Comparison of ENCODE assay signal across 1 cellular context in genomic region chr22:30228509-30229359, GRCh38.
TF ChIP-seq lines count a peak whose summit lies in the region.

No MANE protein-coding gene starts in this region.

TF ChIP-seq in H1, 55 proteins besides CTCF, POLR2A, EP300 and RAD21 (continued from another document):
- no peak for TF ChIP-seq BACH1 (IDR thresholded peaks at IDR 0.05; ENCODE audit: low read length)
- no peak for TF ChIP-seq CBX8 (IDR thresholded peaks at IDR 0.05; ENCODE audit: borderline replicate concordance, low read depth, low read length)
- TF ChIP-seq KDM5A (IDR thresholded peaks at IDR 0.05; ENCODE audit: low read length): no peak
- no peak for TF ChIP-seq MAFK (IDR thresholded peaks at IDR 0.05; ENCODE audit: low read depth, low read length)
TF ChIP-seq in H1: peak in this region for 0.
